In the genomic region with DNA sequence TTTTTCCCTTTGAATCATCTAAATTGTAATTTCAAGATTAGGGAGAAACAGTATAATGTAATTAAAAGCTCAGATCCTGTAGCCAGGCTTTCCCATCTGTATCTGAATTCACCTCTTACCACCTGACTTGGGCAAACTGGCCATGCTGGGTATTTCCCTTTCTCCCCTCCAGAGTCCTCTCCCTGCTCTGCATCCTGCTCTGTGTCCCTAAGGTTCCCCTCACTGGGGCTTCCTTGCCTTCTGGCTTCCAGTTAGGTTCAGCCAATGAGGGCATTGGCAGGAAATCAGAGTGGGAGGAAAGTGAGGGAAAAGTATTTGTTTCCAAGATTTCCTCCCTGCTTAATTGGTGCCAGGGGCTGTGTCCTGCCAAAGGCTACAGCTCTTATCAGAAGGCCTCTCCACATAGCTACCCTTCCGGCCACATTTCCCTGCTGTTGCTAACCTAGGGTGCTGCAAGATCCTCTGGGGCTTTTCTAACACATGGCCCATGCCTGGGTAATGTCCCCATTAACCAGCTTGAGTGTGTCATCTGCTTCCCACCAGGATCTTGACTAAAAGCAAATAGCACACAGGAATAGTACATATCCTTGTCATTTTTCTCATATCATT, we compare ENCODE assay signal across 17 cellular contexts. TPM values are rescaled to one million over a fixed set of nuclear protein-coding genes. Genes with fewer than 3 reads are reported as not detected.
DNase-seq lines count a peak whose midpoint lies in the region; ATAC-seq and TF ChIP-seq lines count a peak whose summit lies in the region.
"Had no signal": no experiment of that assay in that cellular context is flagged by ENCODE, and none has a peak within 500 bp of the region (broad histone marks: within the 10 kb centered on the region; RNA-seq: fewer than 3 reads in every experiment).

No MANE protein-coding gene starts in this region.

- no peak overlapping the region for H3K4me3 ChIP-seq in BE2C (ENCODE audit: low read depth, low read length)
- no peak overlapping the region for H3K4me3 ChIP-seq in gastroesophageal sphincter
- no peak overlapping the region for H3K4me3 ChIP-seq in lower lobe of right lung
- H3K4me3 ChIP-seq: psoas muscle had no signal

- ATAC-seq in gastroesophageal sphincter (peak; percentile 65), lower lobe of right lung (peak; percentile 47 to 62), HG03039 (IDR thresholded peaks at IDR 0.05; ENCODE audit: unreplicated experiment) (no peak), GM21717 (IDR thresholded peaks at IDR 0.05; ENCODE audit: unreplicated experiment) (no peak)
- ATAC-seq: activated CD4-positive, alpha-beta T cell treated with anti-CD3 and anti-CD28 coated beads for 36 hours; effector memory CD8-positive, alpha-beta T cell; T-cell had no signal

- TF ChIP-seq CTCF in BE2C (IDR thresholded peaks at IDR 0.05; ENCODE audit: low read depth, low read length) (no peak), gastroesophageal sphincter (IDR thresholded peaks at IDR 0.05) (no peak), lower lobe of right lung (IDR thresholded peaks at IDR 0.05) (no peak)

- H3K9me3 ChIP-seq in BE2C (no peaks in the 10 kb centered on the region), gastroesophageal sphincter (no peaks in the 10 kb centered on the region), lower lobe of right lung (no peaks in the 10 kb centered on the region)
- H3K9me3 ChIP-seq: psoas muscle had no signal

- WGBS in gastroesophageal sphincter (ENCODE audit: low coverage in 1 of 2), 2 donors: 38% methylated on average over 1 of the region's 1 CpG; no CpG with 5 or more reads in 1 of the 2 donors

- intact Hi-C loops in lower lobe of right lung (cut with DNase I): no loop called here

- H3K27me3 ChIP-seq in BE2C: no peaks in the 10 kb centered on the region
- H3K27me3 ChIP-seq in gastroesophageal sphincter: no peaks in the 10 kb centered on the region
- H3K27me3 ChIP-seq in lower lobe of right lung (ENCODE audit: low read depth): no peaks in the 10 kb centered on the region

- DNase-seq in BE2C: peak; percentile 93
- peak; percentile 29 for DNase-seq in SK-N-DZ (ENCODE audit: low spot score)
- no peak for DNase-seq in lower lobe of right lung
- no peak for DNase-seq in GDM1 (lab: John Stamatoyannopoulos, UW)
- DNase-seq in NCI-H2029 (lab: John Stamatoyannopoulos, UW): no peak
- DNase-seq: activated CD4-positive, alpha-beta T cell treated with anti-CD3 and anti-CD28 coated beads for 36 hours; activated naive CD4-positive, alpha-beta T cell treated with anti-CD3 and anti-CD28 coated beads, Interleukin-2, amount 10 ng/mL, durations not matched to agents 7 days and 5 days; CD4-positive, alpha-beta memory T cell; effector memory CD8-positive, alpha-beta T cell; NCI-H2029 treated with DMSO at 0.1 percent for 48 hours; NCI-H748 treated with DMSO at 0.1 percent for 48 hours; psoas muscle; T-cell had no signal

- TF ChIP-seq POLR2A in gastroesophageal sphincter (IDR thresholded peaks at IDR 0.05): no peak

- H3K4me1 ChIP-seq in BE2C (peaks cover 3% of the 10 kb centered on the region; the same call in 1 of the 2 replicates), gastroesophageal sphincter (peaks cover 0 to 4% (median 0%) of the 10 kb centered on the region in 3 donors), lower lobe of right lung (no peaks in the 10 kb centered on the region)
- H3K4me1 ChIP-seq: psoas muscle had no signal

- H3K27ac ChIP-seq in gastroesophageal sphincter (no peak overlapping the region), lower lobe of right lung (no peak overlapping the region)
- H3K27ac ChIP-seq: psoas muscle had no signal

- H3K36me3 ChIP-seq in BE2C: no peaks in the 10 kb centered on the region
- H3K36me3 ChIP-seq in gastroesophageal sphincter: no peaks in the 10 kb centered on the region
- no peaks in the 10 kb centered on the region for H3K36me3 ChIP-seq in lower lobe of right lung

- TF ChIP-seq EP300 in gastroesophageal sphincter (IDR thresholded peaks at IDR 0.05): no peak

RNA-seq across cellular contexts. Expression of a gene that starts 51.0 kb away (rescaled TPM):
- 17.3 TPM for polyA plus RNA-seq in BE2C (2012; ENCODE audit: insufficient read depth, insufficient read length, low read depth)
- 12.3 and 24.9 TPM in 2 replicates for polyA plus RNA-seq in SK-N-DZ (2014; cell fraction: cytosol; rRNA removed)
- 59.3 and 68.2 TPM in 2 replicates for polyA plus RNA-seq in SK-N-DZ (2014; cell fraction: nucleus; rRNA removed)
- total RNA-seq in gastroesophageal sphincter (100 to 1,000 TPM in 1 of 4 donors, 10 to 100 TPM in 3; 71.8 to 102 (median 81.2) TPM), lower lobe of right lung (31.3 TPM)
- total RNA-seq: activated CD4-positive, alpha-beta T cell treated with anti-CD3 and anti-CD28 coated beads for 36 hours; CD4-positive, alpha-beta memory T cell; HT-29 had no signal
- polyA plus RNA-seq: CD4-positive, alpha-beta memory T cell had no signal

Comparison
In these comparisons a context has a peak if more than half of its experiments do, and no peak if none do; other contexts are left out.
1. DNase-seq: peak in BE2C (single experiment) and SK-N-DZ (single experiment); none in lower lobe of right lung (single experiment), GDM1 (single experiment) and NCI-H2029 (single experiment).
2. ATAC-seq: peak in gastroesophageal sphincter (single experiment) and lower lobe of right lung (2 of 2); none in HG03039 (single experiment) and GM21717 (single experiment).